ENCODE assay signal across 1 cellular context in genomic region chr1:206575165-206575893, GRCh38.
TF ChIP-seq lines count a peak whose summit lies in the region.

No MANE protein-coding gene starts in this region.

TF ChIP-seq in K562, 482 proteins besides CTCF, POLR2A, EP300 and RAD21 (continued from another document):
- peak; percentile 69 for TF ChIP-seq HINFP (tag; conservative IDR thresholded peaks at IDR 0.05; ENCODE audit: low read depth)
- no peak for TF ChIP-seq NR3C1 (CRISPR knock-in tag; IDR thresholded peaks at IDR 0.05)
- TF ChIP-seq KDM1A (IDR thresholded peaks at IDR 0.05) = no peak
- TF ChIP-seq RBM25 (IDR thresholded peaks at IDR 0.05; ENCODE audit: low read depth, low read length, severe bottlenecking) = no peak
- no peak for TF ChIP-seq NCOA2 (IDR thresholded peaks at IDR 0.05; ENCODE audit: partially characterized antibody in 2 of 2)
- no peak; the same call in 1 of the 2 replicates for TF ChIP-seq BRD4 (IDR thresholded peaks at IDR 0.05)
- TF ChIP-seq STAT6 (CRISPR knock-in tag; IDR thresholded peaks at IDR 0.05) = no peak
- 0 out of 2 replicates have a peak, but pooled peaks have one; percentile 34 for TF ChIP-seq ZBTB33 (CRISPR knock-in tag; IDR thresholded peaks at IDR 0.05)
- TF ChIP-seq ZBTB43 (CRISPR knock-in tag; IDR thresholded peaks at IDR 0.05) = no peak
- 0 out of 2 replicates have a peak, but pooled peaks have one; percentile 14 for TF ChIP-seq STAT5A (IDR thresholded peaks at IDR 0.05; ENCODE audit: borderline replicate concordance, low read length)
- no peak for TF ChIP-seq KDM5B (IDR thresholded peaks at IDR 0.05; ENCODE audit: insufficient replicate concordance, low read depth, low read length)
- no peak; a peak in 1 of 4 replicates for TF ChIP-seq FOXA3 (CRISPR knock-in tag; conservative IDR thresholded peaks at IDR 0.05 in 1 of 2, IDR thresholded peaks at IDR 0.05 in 1 of 2)
- peak; percentile 64; the same call in 1 of the 2 replicates for TF ChIP-seq HDAC2 (IDR thresholded peaks at IDR 0.05)
- TF ChIP-seq ARNT (IDR thresholded peaks at IDR 0.05) = 0 out of 4 replicates have a peak, but pooled peaks of 1 of the 2 experiments have one; percentile 63
- peak; percentile 64 for TF ChIP-seq PHF20 (IDR thresholded peaks at IDR 0.05; ENCODE audit: partially characterized antibody)
- TF ChIP-seq SIN3A (IDR thresholded peaks at IDR 0.05; ENCODE audit: borderline replicate concordance in 2 of 2, control insufficient read depth in 1 of 2, low read depth in 2 of 2, low read length in 2 of 2) = no peak
- no peak for TF ChIP-seq ZKSCAN1 (IDR thresholded peaks at IDR 0.05; ENCODE audit: low read depth, low read length)
- TF ChIP-seq SRSF3 (IDR thresholded peaks at IDR 0.05; ENCODE audit: insufficient read depth, low read length) = no peak
- peak; percentile 97 for TF ChIP-seq SPI1 (IDR thresholded peaks at IDR 0.05; ENCODE audit: borderline replicate concordance, low read depth, low read length)
- TF ChIP-seq TCF3 (CRISPR knock-in tag; IDR thresholded peaks at IDR 0.05) = peak; percentile 65
- TF ChIP-seq SMAD3 (CRISPR knock-in tag; conservative IDR thresholded peaks at IDR 0.05) = 0 out of 2 replicates have a peak, but pooled peaks have one; percentile 36
- peak; percentile 52; the same call in 1 of the 2 replicates for TF ChIP-seq CREB3L1 (IDR thresholded peaks at IDR 0.05; ENCODE audit: borderline replicate concordance, low read depth)
- TF ChIP-seq ATF4 (CRISPR knock-in tag; IDR thresholded peaks at IDR 0.05) = peak; percentile 76
- no peak for TF ChIP-seq FOXP4 (CRISPR knock-in tag; IDR thresholded peaks at IDR 0.05; ENCODE audit: borderline replicate concordance)
- TF ChIP-seq RFX7 (CRISPR knock-in tag; IDR thresholded peaks at IDR 0.05) = no peak
- TF ChIP-seq ZC3H4 (CRISPR knock-in tag; IDR thresholded peaks at IDR 0.05; ENCODE audit: borderline replicate concordance) = no peak
- TF ChIP-seq ERF (CRISPR knock-in tag; IDR thresholded peaks at IDR 0.05) = 0 out of 2 replicates have a peak, but pooled peaks have one; percentile 65
- peak; percentile 18 for TF ChIP-seq NUFIP1 (IDR thresholded peaks at IDR 0.05; ENCODE audit: partially characterized antibody)
- no peak for TF ChIP-seq ZFPM2 (CRISPR knock-in tag; IDR thresholded peaks at IDR 0.05)
- peak; percentile 79; the same call in 1 of the 2 replicates for TF ChIP-seq ZNF583 (CRISPR knock-in tag; IDR thresholded peaks at IDR 0.05)
- no peak for TF ChIP-seq RFX5 (IDR thresholded peaks at IDR 0.05; ENCODE audit: low read depth, low read length)
- no peak for TF ChIP-seq SETDB1 (IDR thresholded peaks at IDR 0.05; ENCODE audit: low read length)
- peak; percentile 64; the same call in 1 of the 2 replicates for TF ChIP-seq MTA1 (IDR thresholded peaks at IDR 0.05; ENCODE audit: borderline replicate concordance)
- TF ChIP-seq SMARCE1 (IDR thresholded peaks at IDR 0.05) = peak; percentile 80; the same call in 1 of the 2 replicates
- no peak for TF ChIP-seq CBFB (CRISPR knock-in tag; IDR thresholded peaks at IDR 0.05)
- peak; percentile 66; the same call in 1 of the 2 replicates for TF ChIP-seq NBN (IDR thresholded peaks at IDR 0.05; ENCODE audit: low read depth)
- TF ChIP-seq LCOR (CRISPR knock-in tag; IDR thresholded peaks at IDR 0.05) = peak; percentile 65; the same call in 1 of the 2 replicates
- 0 out of 2 replicates have a peak, but pooled peaks have one; percentile 62 for TF ChIP-seq ZNF444 (CRISPR knock-in tag; IDR thresholded peaks at IDR 0.05)
- TF ChIP-seq MIER1 (IDR thresholded peaks at IDR 0.05; ENCODE audit: low read depth) = no peak
- TF ChIP-seq DPF2 (IDR thresholded peaks at IDR 0.05) = peak; percentile 84
TF ChIP-seq in K562: peak in this region for 145.
